ENCODE assay signal across 8 cellular contexts in the genomic region with DNA sequence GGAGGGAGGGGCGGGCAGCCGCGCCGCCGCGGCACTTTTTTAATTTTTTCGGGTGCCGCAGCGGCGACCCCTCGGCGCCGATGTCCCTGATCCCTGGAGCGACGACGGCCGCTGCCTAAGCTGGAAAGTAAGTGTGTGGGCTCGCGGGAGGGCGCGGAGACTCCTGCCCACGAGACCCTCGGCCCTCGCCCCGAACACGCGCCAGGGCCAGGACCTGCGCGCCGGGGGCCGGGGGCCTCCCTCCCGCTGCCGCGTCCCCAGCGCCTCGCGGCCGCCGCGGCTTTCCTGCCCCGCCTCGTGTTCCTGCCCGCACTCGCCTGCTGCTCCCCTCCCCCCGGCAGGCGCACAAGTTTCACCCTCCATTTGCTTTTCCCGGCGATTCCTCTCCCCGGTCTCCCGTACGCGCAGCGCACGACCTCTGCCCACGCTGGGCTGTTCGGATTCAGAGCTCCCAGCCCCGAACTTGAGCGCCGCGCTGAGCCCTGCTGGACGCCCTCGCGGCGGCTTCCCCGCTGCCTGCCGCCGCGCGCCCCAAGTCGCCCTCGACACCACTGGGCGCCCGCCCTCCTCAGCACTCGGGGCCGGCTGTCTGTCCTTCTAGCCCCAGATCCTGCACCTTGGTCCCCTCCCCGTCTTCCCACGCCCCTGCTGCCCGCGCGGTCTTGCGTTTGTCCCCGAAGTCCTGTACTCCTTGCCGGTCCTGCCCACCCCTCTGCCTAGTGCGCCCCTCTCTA.
A peak's percentile ranks its signal among the peaks of the same experiment; 100 is the strongest.
DNase-seq lines count a peak whose midpoint lies in the region; ATAC-seq and TF ChIP-seq lines count a peak whose summit lies in the region.

No MANE protein-coding gene starts in this region.

- no peaks in the 10 kb centered on the region for H3K9me3 Mint-ChIP-seq in memory B cell

- H3K27me3 Mint-ChIP-seq in memory B cell, result peaks cover 10% of the 10 kb centered on the region

- H3K27ac Mint-ChIP-seq in memory B cell, result peak overlapping the region; percentile 92

- DNase-seq in 8988T, result peak; percentile 18
- DNase-seq in NCI-H226, result peak; percentile 65
- DNase-seq in activated CD4-positive, alpha-beta T cell treated with anti-CD3 and anti-CD28 coated beads, Interleukin-2, amount 50 U/mL, for 48 hours, result peak; percentile 55 to 67
- peak; percentile 31 for DNase-seq in effector CD4-positive, alpha-beta T cell
- peak; percentile 36 to 59 for DNase-seq in memory B cell (ENCODE audit: low spot score in 2 of 2)
- peak; percentile 4 for DNase-seq in stimulated activated CD8-positive, alpha-beta memory T cell treated with anti-CD3 and anti-CD28 coated beads, Interleukin-12 subunit alpha, Interleukin-12 subunit beta, amount 100 ng/mL, for 1 hour (ENCODE audit: low read depth)

- no peaks in the 10 kb centered on the region for H3K36me3 Mint-ChIP-seq in memory B cell

- no peak for TF ChIP-seq POLR2A in GM18505 (IDR thresholded peaks at IDR 0.05; ENCODE audit: borderline replicate concordance, extremely low read depth, insufficient read depth, insufficient read length)

- H3K4me1 Mint-ChIP-seq in memory B cell, result peaks cover 16% of the 10 kb centered on the region

- peak; percentile 35 for ATAC-seq in GM18505 (IDR thresholded peaks at IDR 0.05; ENCODE audit: unreplicated experiment)
- ATAC-seq in HG03039 (IDR thresholded peaks at IDR 0.05; ENCODE audit: unreplicated experiment), result peak; percentile 19
- peak; percentile 17 for ATAC-seq in memory B cell (ENCODE audit: low read depth)

- peak overlapping the region; percentile 98 for H3K4me3 Mint-ChIP-seq in memory B cell

Comparison
In these comparisons a context has a peak if more than half of its experiments do, and no peak if none do; other contexts are left out.
1. Peak in every context shown above with its lines: DNase-seq and ATAC-seq.
2. DNase-seq: peak in every context shown above with its lines; median percentile 65 in NCI-H226; 61 in activated CD4-positive, alpha-beta T cell treated with anti-CD3 and anti-CD28 coated beads, Interleukin-2, amount 50 U/mL, for 48 hours; 48 in memory B cell; 31 in effector CD4-positive, alpha-beta T cell; 18 in 8988T; 4 in stimulated activated CD8-positive, alpha-beta memory T cell treated with anti-CD3 and anti-CD28 coated beads, Interleukin-12 subunit alpha, Interleukin-12 subunit beta, amount 100 ng/mL, for 1 hour.